ENCODE assay signal across 14 cellular contexts in genomic region chr11:61237130-61237529, GRCh38. TPM values are rescaled to one million over a fixed set of nuclear protein-coding genes. Genes with fewer than 3 reads are reported as not detected.
"Had no signal": no experiment of that assay in that cellular context is flagged by ENCODE, and none has a peak within 500 bp of the region (broad histone marks: within the 10 kb centered on the region; RNA-seq: fewer than 3 reads in every experiment).

No MANE protein-coding gene starts in this region.

RNA-seq across cellular contexts. Expression of gene PGA5, which starts 3.8 kb away (rescaled TPM):
- total RNA-seq: kidney epithelial cell; left ventricle myocardium inferior; lower leg skin; lung microvascular endothelial cell; mammary epithelial cell; mesothelial cell of epicardium; mucosa of gallbladder; naive thymus-derived CD4-positive, alpha-beta T cell had no signal
- polyA plus RNA-seq: immature natural killer cell; mammary epithelial cell; naive thymus-derived CD4-positive, alpha-beta T cell had no signal

RNA-seq across cellular contexts. Expression of gene PGA4, which starts 15.0 kb away (rescaled TPM):
- total RNA-seq: kidney, kidney epithelial cell, lung microvascular endothelial cell, mammary epithelial cell, mesothelial cell of epicardium, mucosa of gallbladder had no signal
- polyA plus RNA-seq: mammary epithelial cell; naive thymus-derived CD4-positive, alpha-beta T cell had no signal

RNA-seq across cellular contexts. Expression of gene PGA3, which starts 33.8 kb away (rescaled TPM):
- total RNA-seq: kidney epithelial cell, left colon, left lobe of liver, left ventricle myocardium superior, lung, lung microvascular endothelial cell, mammary epithelial cell, mesothelial cell of epicardium had no signal
- polyA plus RNA-seq: immature natural killer cell; mammary epithelial cell; naive thymus-derived CD4-positive, alpha-beta T cell had no signal

RNA-seq across cellular contexts. Expression of gene VWCE, which starts 58.0 kb away (rescaled TPM):
- polyA plus RNA-seq: immature natural killer cell; naive thymus-derived CD4-positive, alpha-beta T cell had no signal
